Comparison of ENCODE assay signal across 23 cellular contexts in genomic region chr7:151035902-151036301, GRCh38.
"Had no signal": no experiment of that assay in that cellular context is flagged by ENCODE, and none has a peak within 500 bp of the region (broad histone marks: within the 10 kb centered on the region; RNA-seq: fewer than 3 reads in every experiment).

No MANE protein-coding gene starts in this region.

- H3K4me3 Mint-ChIP-seq: mesothelial cell of epicardium; naive thymus-derived CD4-positive, alpha-beta T cell; natural killer cell treated with Interleukin-12 subunit alpha and Interleukin-12 subunit beta and Interleukin-15 and Interleukin-18, amount 100 ng/mL, for 72 hours; neural crest cell; stimulated activated naive B cell treated with anti-CD40 and anti-IgM and Interleukin-4, amounts not matched to agents 10 μg/mL and 1 μg/mL and 100 μg/mL, for 72 hours; type B pancreatic cell had no signal

- H3K27ac ChIP-seq: left lung, neutrophil, parathyroid adenoma, right lobe of liver, uterus had no signal

- H3K9me3 Mint-ChIP-seq: mesothelial cell of epicardium; naive thymus-derived CD4-positive, alpha-beta T cell; natural killer cell treated with Interleukin-12 subunit alpha and Interleukin-12 subunit beta and Interleukin-15 and Interleukin-18, amount 100 ng/mL, for 72 hours; neural crest cell; stimulated activated naive B cell treated with anti-CD40 and anti-IgM and Interleukin-4, amounts not matched to agents 10 μg/mL and 1 μg/mL and 100 μg/mL, for 72 hours; type B pancreatic cell had no signal

- H3K4me1 Mint-ChIP-seq: neural crest cell had no signal

- ATAC-seq: left colon; left lung; naive thymus-derived CD4-positive, alpha-beta T cell; natural killer cell treated with Interleukin-12 subunit alpha and Interleukin-12 subunit beta and Interleukin-15 and Interleukin-18, amount 100 ng/mL, for 72 hours; psoas muscle; right lobe of liver; stimulated activated naive B cell treated with anti-CD40 and anti-IgM and Interleukin-4, amounts not matched to agents 10 μg/mL and 1 μg/mL and 100 μg/mL, for 72 hours; stimulated activated naive CD8-positive, alpha-beta T cell treated with anti-CD3 and anti-CD28 coated beads, Interleukin-15, Interleukin-2, amounts not matched to agents 100 U/mL and 50 U/mL, for 24 hours had no signal

- H3K36me3 Mint-ChIP-seq: natural killer cell treated with Interleukin-12 subunit alpha and Interleukin-12 subunit beta and Interleukin-15 and Interleukin-18, amount 100 ng/mL, for 72 hours; type B pancreatic cell had no signal

- H3K27ac Mint-ChIP-seq: mesothelial cell of epicardium; naive thymus-derived CD4-positive, alpha-beta T cell; natural killer cell treated with Interleukin-12 subunit alpha and Interleukin-12 subunit beta and Interleukin-15 and Interleukin-18, amount 100 ng/mL, for 72 hours; stimulated activated naive B cell treated with anti-CD40 and anti-IgM and Interleukin-4, amounts not matched to agents 10 μg/mL and 1 μg/mL and 100 μg/mL, for 72 hours; type B pancreatic cell had no signal

- H3K27me3 Mint-ChIP-seq: naive thymus-derived CD4-positive, alpha-beta T cell; natural killer cell treated with Interleukin-12 subunit alpha and Interleukin-12 subunit beta and Interleukin-15 and Interleukin-18, amount 100 ng/mL, for 72 hours; stimulated activated naive B cell treated with anti-CD40 and anti-IgM and Interleukin-4, amounts not matched to agents 10 μg/mL and 1 μg/mL and 100 μg/mL, for 72 hours; type B pancreatic cell had no signal

- DNase-seq: hippocampal formation; kidney glomerular epithelial cell; left colon; left lung; mesendoderm; naive thymus-derived CD4-positive, alpha-beta T cell; occipital lobe; right lobe of liver; stimulated activated CD4-positive, alpha-beta T cell treated with anti-CD3 and anti-CD28 coated beads, Interleukin-1b, Interleukin-23, amount 100 ng/mL, for 48 hours; stimulated activated CD4-positive, alpha-beta T cell treated with anti-CD3 and anti-CD28 coated beads, Interleukin-2, amount 100 ng/mL, for 48 hours; stimulated activated CD4-positive, alpha-beta T cell treated with anti-CD3 and anti-CD28 coated beads, Interleukin-4, amount 100 ng/mL, for 4 hours; stimulated activated CD8-positive, alpha-beta memory T cell treated with anti-CD3 and anti-CD28 coated beads, Interleukin-4, amount 100 ng/mL, for 48 hours; stimulated activated naive B cell treated with anti-CD40 and anti-IgM and Interleukin-4, amounts not matched to agents 10 μg/mL and 1 μg/mL and 100 μg/mL, for 72 hours; stimulated activated naive CD8-positive, alpha-beta T cell treated with anti-CD3 and anti-CD28 coated beads, Interleukin-15, Interleukin-2, amounts not matched to agents 100 U/mL and 50 U/mL, for 24 hours; substantia nigra; uterus had no signal
